ENCODE assay signal across 7 cellular contexts in the genomic region with DNA sequence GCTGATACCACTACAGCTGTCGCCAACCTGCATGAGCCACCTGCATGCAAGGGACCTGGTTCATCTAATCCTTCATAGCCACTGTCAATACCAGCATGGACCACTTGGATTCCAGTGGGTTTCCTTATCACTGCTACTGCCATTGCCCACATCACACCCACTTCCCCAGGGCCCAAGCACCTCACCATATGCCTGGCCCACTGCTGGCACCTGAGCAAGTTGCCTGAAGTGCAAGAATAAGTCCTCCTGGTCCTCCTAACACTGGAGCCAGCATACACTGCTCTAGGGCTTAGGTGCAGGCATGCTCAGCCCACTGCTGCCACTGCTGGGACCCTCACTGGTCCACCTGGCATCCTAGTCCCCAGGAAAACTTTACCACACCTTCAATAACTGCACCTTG.
"Had no signal": no experiment of that assay in that cellular context is flagged by ENCODE, and none has a peak within 500 bp of the region (broad histone marks: within the 10 kb centered on the region; RNA-seq: fewer than 3 reads in every experiment).

No MANE protein-coding gene starts in this region.

- DNase-seq: H7, HCEC 1CT, KG1 had no signal

- H3K4me3 Mint-ChIP-seq: GM23338 had no signal

- H3K4me1 Mint-ChIP-seq: GM23338 had no signal

- H3K4me3 ChIP-seq: GM23338, K562 had no signal

- ATAC-seq: GM23338, HepG2, K562 had no signal

- H3K27ac Mint-ChIP-seq: GM23338 had no signal

- H3K4me2 ChIP-seq: GM23338 had no signal

- H2AFZ ChIP-seq: GM23338 had no signal

- H3K27ac ChIP-seq: HL-60 had no signal

- FAIRE-seq: HepG2, K562 had no signal
